Comparison of ENCODE assay signal across 10 cellular contexts in the genomic region with DNA sequence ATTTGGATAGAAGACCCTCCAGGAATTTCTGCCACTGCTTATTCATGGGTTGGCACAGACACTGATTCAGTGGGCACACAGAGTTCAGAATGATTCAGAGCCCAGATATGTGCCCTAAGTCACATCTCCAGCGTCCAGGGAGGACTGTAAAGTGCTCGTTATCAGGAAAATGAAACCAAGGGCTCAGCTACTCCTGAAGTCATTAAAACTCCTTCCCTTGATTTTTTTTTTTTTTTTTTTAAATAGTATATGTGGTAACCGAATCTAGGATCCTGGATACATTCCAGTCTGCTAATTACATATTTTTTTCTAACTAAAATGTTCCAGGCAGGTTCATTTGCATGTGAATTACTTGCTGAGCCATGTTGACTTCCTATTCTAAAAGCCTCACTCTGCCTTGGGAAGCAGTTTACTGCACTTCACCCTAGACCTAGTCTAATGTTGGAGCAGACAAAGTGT. TPM values are rescaled to one million over a fixed set of nuclear protein-coding genes. Genes with fewer than 3 reads are reported as not detected.
A peak's percentile ranks its signal among the peaks of the same experiment; 100 is the strongest.
DNase-seq lines count a peak whose midpoint lies in the region; ATAC-seq and TF ChIP-seq lines count a peak whose summit lies in the region.
"Had no signal": no experiment of that assay in that cellular context is flagged by ENCODE, and none has a peak within 500 bp of the region (broad histone marks: within the 10 kb centered on the region; RNA-seq: fewer than 3 reads in every experiment).

No MANE protein-coding gene starts in this region.

- no peak overlapping the region for H3K27ac ChIP-seq in esophagus muscularis mucosa (replicated peaks in 1 of 4)
- H3K27ac ChIP-seq: KMS-11 had no signal

- H3K4me3 ChIP-seq in choroid plexus epithelial cell (ENCODE audit: low read depth, low read length) (peak overlapping the region; percentile 31), esophagus muscularis mucosa (no peak overlapping the region)

- no peak for TF ChIP-seq POLR2A in esophagus muscularis mucosa (IDR thresholded peaks at IDR 0.05; ENCODE audit: low read depth)

- no peaks in the 10 kb centered on the region for H3K9me3 ChIP-seq in esophagus muscularis mucosa

- TF ChIP-seq CTCF in choroid plexus epithelial cell (conservative IDR thresholded peaks at IDR 0.05; ENCODE audit: low read depth, low read length), result no peak
- TF ChIP-seq CTCF in esophagus muscularis mucosa (IDR thresholded peaks at IDR 0.05), result no peak

- ATAC-seq in GM21737 (IDR thresholded peaks at IDR 0.05; ENCODE audit: unreplicated experiment), result no peak

- H3K4me1 ChIP-seq in esophagus muscularis mucosa, result peaks cover 0 to 12% (median 2%) of the 10 kb centered on the region in 4 donors

- DNase-seq in DMS79 treated with DMSO at 0.1 percent for 48 hours (lab: John Stamatoyannopoulos, UW) (peak; percentile 62), M059J (ENCODE audit: low read depth) (peak; percentile 97), choroid plexus epithelial cell (ENCODE audit: low read depth) (peak; percentile 49), mucosa of gallbladder (ENCODE audit: low spot score) (peak; percentile 25), NOMO-1 treated with DMSO at 0.1 percent for 48 hours (lab: John Stamatoyannopoulos, UW; ENCODE audit: unreplicated experiment) (no peak), esophagus muscularis mucosa (ENCODE audit: extremely low spot score) (no peak), NOMO-1 treated with dmso at 0.1 percent for 144 hours (lab: John Stamatoyannopoulos, UW; ENCODE audit: unreplicated experiment) (no peak)
- DNase-seq: activated naive CD4-positive, alpha-beta T cell treated with anti-CD3 and anti-CD28 coated beads for 36 hours had no signal

- H3K27me3 ChIP-seq in esophagus muscularis mucosa, result no peaks in the 10 kb centered on the region

- TF ChIP-seq EP300 in esophagus muscularis mucosa (IDR thresholded peaks at IDR 0.05), result no peak

- WGBS in esophagus muscularis mucosa, result 56% methylated on average over 3 of the region's 3 CpGs

- no peaks in the 10 kb centered on the region for H3K36me3 ChIP-seq in esophagus muscularis mucosa

- intact Hi-C loops in esophagus muscularis mucosa (cut with DNase I), result no loop called here

RNA-seq across cellular contexts. Expression of a gene that starts 34.7 kb away (rescaled TPM):
- 131 and 199 TPM in 2 replicates for total RNA-seq in M059J (2014; rRNA removed; shearing (Covaris generic))
- 59.4 TPM for total RNA-seq in mucosa of gallbladder
- total RNA-seq in esophagus muscularis mucosa, result 10 to 100 TPM; 12.0 to 27.2 (median 15.7) TPM

Comparison
In these comparisons a context has a peak if more than half of its experiments do, and no peak if none do; other contexts are left out.
1. DNase-seq: peak in DMS79 treated with DMSO at 0.1 percent for 48 hours (single experiment), M059J (single experiment), choroid plexus epithelial cell (single experiment) and mucosa of gallbladder (single experiment); none in NOMO-1 treated with DMSO at 0.1 percent for 48 hours (single experiment), esophagus muscularis mucosa (single experiment) and NOMO-1 treated with dmso at 0.1 percent for 144 hours (single experiment).